8 cellular contexts compared by ENCODE assay signal in genomic region chr13:95834134-95834765, GRCh38.
DNase-seq lines count a peak whose midpoint lies in the region; ATAC-seq and TF ChIP-seq lines count a peak whose summit lies in the region.

No MANE protein-coding gene starts in this region.

- no peak for TF ChIP-seq POLR2A in erythroblast (IDR thresholded peaks at IDR 0.05; ENCODE audit: low read length)

- H3K27me3 ChIP-seq in CD8-positive, alpha-beta memory T cell (ENCODE audit: insufficient read depth, low read length, poor library complexity, severe bottlenecking) = peaks cover 7% of the 10 kb centered on the region
- no peaks in the 10 kb centered on the region for H3K27me3 ChIP-seq in NT2/D1 (ENCODE audit: insufficient read depth, insufficient read length)
- H3K27me3 ChIP-seq in naive thymus-derived CD4-positive, alpha-beta T cell (ENCODE audit: control insufficient read depth in 2 of 2, insufficient read depth in 2 of 2, low read length in 2 of 2) = no peaks in the 10 kb centered on the region

- no peaks in the 10 kb centered on the region for H3K36me3 Mint-ChIP-seq in CD8-positive, alpha-beta memory T cell
- peaks cover 0 to 4% (median 0%) of the 10 kb centered on the region in 5 donors for H3K36me3 Mint-ChIP-seq in naive thymus-derived CD4-positive, alpha-beta T cell
- no peaks in the 10 kb centered on the region for H3K36me3 Mint-ChIP-seq in stimulated activated effector memory CD8-positive, alpha-beta T cell treated with anti-CD3 and anti-CD28 coated beads, Interleukin-12 subunit alpha, Interleukin-12 subunit beta, amount 100 ng/mL, for 72 hours

- no peaks in the 10 kb centered on the region for H3K4me1 ChIP-seq in CD8-positive, alpha-beta memory T cell (ENCODE audit: insufficient read depth, low read length)
- no peaks in the 10 kb centered on the region for H3K4me1 ChIP-seq in NT2/D1 (ENCODE audit: insufficient read depth, insufficient read length)
- no peaks in the 10 kb centered on the region for H3K4me1 ChIP-seq in naive thymus-derived CD4-positive, alpha-beta T cell (ENCODE audit: control insufficient read depth in 2 of 2, insufficient read depth in 2 of 2, low read length in 2 of 2)

- ATAC-seq in GM19372 (IDR thresholded peaks at IDR 0.05; ENCODE audit: low read depth, unreplicated experiment) (peak; percentile 93), HG03520 (IDR thresholded peaks at IDR 0.05; ENCODE audit: unreplicated experiment) (peak; percentile 80)
- ATAC-seq in naive thymus-derived CD4-positive, alpha-beta T cell = peak; percentile 90
- peak; percentile 57 for ATAC-seq in stimulated activated effector memory CD8-positive, alpha-beta T cell treated with anti-CD3 and anti-CD28 coated beads, Interleukin-12 subunit alpha, Interleukin-12 subunit beta, amount 100 ng/mL, for 72 hours

- H3K27ac ChIP-seq in CD8-positive, alpha-beta memory T cell (ENCODE audit: low read depth, low read length) = no peak overlapping the region
- H3K27ac ChIP-seq in naive thymus-derived CD4-positive, alpha-beta T cell (ENCODE audit: low read depth, low read length) = no peak overlapping the region

- no peaks in the 10 kb centered on the region for H3K9me3 ChIP-seq in CD8-positive, alpha-beta memory T cell (ENCODE audit: low read length)
- H3K9me3 ChIP-seq in NT2/D1 (ENCODE audit: insufficient read depth, low read length) = peaks cover 5% of the 10 kb centered on the region
- no peaks in the 10 kb centered on the region for H3K9me3 ChIP-seq in naive thymus-derived CD4-positive, alpha-beta T cell (ENCODE audit: control insufficient read depth in 2 of 3, low read length in 3 of 3)

- no peak overlapping the region for H3K27ac Mint-ChIP-seq in CD8-positive, alpha-beta memory T cell
- no peak overlapping the region for H3K27ac Mint-ChIP-seq in naive thymus-derived CD4-positive, alpha-beta T cell
- no peak overlapping the region for H3K27ac Mint-ChIP-seq in stimulated activated effector memory CD8-positive, alpha-beta T cell treated with anti-CD3 and anti-CD28 coated beads, Interleukin-12 subunit alpha, Interleukin-12 subunit beta, amount 100 ng/mL, for 72 hours

- H3K9me3 Mint-ChIP-seq in CD8-positive, alpha-beta memory T cell = peaks cover 0 to 5% (median 3%) of the 10 kb centered on the region in 5 donors
- peaks cover 0 to 20% (median 5%) of the 10 kb centered on the region in 11 donors for H3K9me3 Mint-ChIP-seq in naive thymus-derived CD4-positive, alpha-beta T cell
- no peaks in the 10 kb centered on the region for H3K9me3 Mint-ChIP-seq in stimulated activated effector memory CD8-positive, alpha-beta T cell treated with anti-CD3 and anti-CD28 coated beads, Interleukin-12 subunit alpha, Interleukin-12 subunit beta, amount 100 ng/mL, for 72 hours

- DNase-seq in CD8-positive, alpha-beta memory T cell = peak; percentile 29 to 69 (median 46)
- peak; percentile 62 for DNase-seq in NT2/D1 (ENCODE audit: low read depth, low spot score)
- peak; percentile 62 for DNase-seq in activated CD8-positive, alpha-beta memory T cell treated with anti-CD3 and anti-CD28 coated beads, Interleukin-2, amount 50 U/mL, for 4 hours
- DNase-seq in erythroblast (lab: John Stamatoyannopoulos, UW) = peak; percentile 71 to 84
- peak; percentile 31 to 71 (median 58) for DNase-seq in naive thymus-derived CD4-positive, alpha-beta T cell
- peak; percentile 44 to 68 for DNase-seq in stimulated activated effector memory CD8-positive, alpha-beta T cell treated with anti-CD3 and anti-CD28 coated beads, Interleukin-12 subunit alpha, Interleukin-12 subunit beta, amount 100 ng/mL, for 72 hours (ENCODE audit: low spot score in 2 of 2)

- H3K4me3 Mint-ChIP-seq in CD8-positive, alpha-beta memory T cell = no peak overlapping the region
- H3K4me3 Mint-ChIP-seq in naive thymus-derived CD4-positive, alpha-beta T cell = no peak overlapping the region
- no peak overlapping the region for H3K4me3 Mint-ChIP-seq in stimulated activated effector memory CD8-positive, alpha-beta T cell treated with anti-CD3 and anti-CD28 coated beads, Interleukin-12 subunit alpha, Interleukin-12 subunit beta, amount 100 ng/mL, for 72 hours

- no peak overlapping the region for H3K4me3 ChIP-seq in CD8-positive, alpha-beta memory T cell (ENCODE audit: low read length)
- H3K4me3 ChIP-seq in NT2/D1 (ENCODE audit: insufficient read length, low read depth) = no peak overlapping the region
- H3K4me3 ChIP-seq in naive thymus-derived CD4-positive, alpha-beta T cell (ENCODE audit: low read length) = no peak overlapping the region

- intact Hi-C loops in naive thymus-derived CD4-positive, alpha-beta T cell (cut with micrococcal nuclease) = loop anchor here (1.0 to 10.0 kb wide), 10 partner anchors 157 to 1157 kb away; partner anchors contain the start of gene DNAJC3 (in 2 of the 2)

- CTCF ChIA-PET in CD8-positive, alpha-beta memory T cell (lab: Charles Lee) = interaction anchor here (0.6 to 6.7 kb wide), 17 partner anchors 9 to 342 kb away, joined by 3 to 73 read pairs (median 4); no protein-coding TSS in a partner anchor
- CTCF ChIA-PET in naive thymus-derived CD4-positive, alpha-beta T cell (lab: Charles Lee) = interaction anchor here (0.6 to 5.1 kb wide), 17 partner anchors 10 to 430 kb away, joined by 3 to 67 read pairs (median 4); no protein-coding TSS in a partner anchor

- H3K27me3 Mint-ChIP-seq in CD8-positive, alpha-beta memory T cell = peaks cover 13 to 18% of the 10 kb centered on the region in 2 donors
- H3K27me3 Mint-ChIP-seq in naive thymus-derived CD4-positive, alpha-beta T cell = peaks cover 18 to 36% (median 20%) of the 10 kb centered on the region in 5 donors

- no peak overlapping the region for H3K9ac ChIP-seq in NT2/D1 (ENCODE audit: insufficient read length, low read depth)

- no peaks in the 10 kb centered on the region for H3K4me1 Mint-ChIP-seq in CD8-positive, alpha-beta memory T cell
- peaks cover 0 to 2% (median 0%) of the 10 kb centered on the region in 7 donors for H3K4me1 Mint-ChIP-seq in naive thymus-derived CD4-positive, alpha-beta T cell
- no peaks in the 10 kb centered on the region for H3K4me1 Mint-ChIP-seq in stimulated activated effector memory CD8-positive, alpha-beta T cell treated with anti-CD3 and anti-CD28 coated beads, Interleukin-12 subunit alpha, Interleukin-12 subunit beta, amount 100 ng/mL, for 72 hours

- POLR2A ChIA-PET in CD8-positive, alpha-beta memory T cell (lab: Charles Lee) = no interaction called here
- POLR2A ChIA-PET in naive thymus-derived CD4-positive, alpha-beta T cell (lab: Charles Lee) = interaction anchor here (0.5 kb wide), 1 partner anchor 14 kb away, joined by 4 read pairs; no protein-coding TSS in a partner anchor

- H3K36me3 ChIP-seq in CD8-positive, alpha-beta memory T cell (ENCODE audit: insufficient read depth, low read length) = no peaks in the 10 kb centered on the region
- no peaks in the 10 kb centered on the region for H3K36me3 ChIP-seq in NT2/D1 (ENCODE audit: insufficient read depth, insufficient read length, low read length)
- H3K36me3 ChIP-seq in naive thymus-derived CD4-positive, alpha-beta T cell (ENCODE audit: control insufficient read depth in 2 of 3, insufficient read depth in 3 of 3, low read length in 3 of 3) = no peaks in the 10 kb centered on the region
